ENCODE assay signal across 16 cellular contexts in the genomic region with DNA sequence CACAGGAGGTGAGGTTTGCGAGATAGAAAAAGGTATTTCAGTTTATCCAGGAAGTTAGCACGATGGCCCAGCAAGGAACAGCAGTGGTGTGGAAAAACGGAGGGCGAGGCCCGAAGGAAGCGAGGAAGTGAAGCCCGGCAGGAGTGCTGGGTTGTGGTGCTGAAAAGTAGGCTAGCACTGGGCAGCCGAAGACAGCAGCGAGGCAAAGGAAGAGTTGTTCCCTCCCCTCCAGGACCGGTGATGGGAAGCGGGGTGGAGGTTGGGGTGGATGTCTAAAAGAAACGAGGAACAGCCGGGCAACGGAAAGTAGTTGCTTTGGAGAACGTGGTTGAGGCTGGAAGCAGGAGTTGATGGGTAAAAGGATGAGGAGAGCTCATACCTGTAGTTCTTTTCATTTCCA. TPM values are rescaled to one million over a fixed set of nuclear protein-coding genes. Genes with fewer than 3 reads are reported as not detected.
DNase-seq lines count a peak whose midpoint lies in the region; ATAC-seq and TF ChIP-seq lines count a peak whose summit lies in the region.
"Had no signal": no experiment of that assay in that cellular context is flagged by ENCODE, and none has a peak within 500 bp of the region (broad histone marks: within the 10 kb centered on the region; RNA-seq: fewer than 3 reads in every experiment).

No MANE protein-coding gene starts in this region.

- no peaks in the 10 kb centered on the region for H3K9me3 ChIP-seq in naive thymus-derived CD4-positive, alpha-beta T cell (ENCODE audit: control insufficient read depth in 2 of 3, low read length in 3 of 3)
- H3K9me3 ChIP-seq in upper lobe of right lung (no peaks in the 10 kb centered on the region), SK-N-SH (no peaks in the 10 kb centered on the region)
- H3K9me3 ChIP-seq: psoas muscle, upper lobe of left lung had no signal

- H3K4me1 ChIP-seq in naive thymus-derived CD4-positive, alpha-beta T cell (ENCODE audit: control insufficient read depth in 2 of 2, insufficient read depth in 2 of 2, low read length in 2 of 2), result no peaks in the 10 kb centered on the region
- peaks cover 5% of the 10 kb centered on the region for H3K4me1 ChIP-seq in upper lobe of right lung
- peaks cover 3 to 11% of the 10 kb centered on the region in 2 experiments; a peak in 2 of 4 replicates for H3K4me1 ChIP-seq in SK-N-SH (ENCODE audit: control insufficient read depth in 1 of 2, insufficient read depth in 2 of 2, low read depth in 1 of 2, low read length in 1 of 2)
- H3K4me1 ChIP-seq: psoas muscle had no signal

- TF ChIP-seq EP300 in SK-N-SH (IDR thresholded peaks at IDR 0.05; ENCODE audit: borderline replicate concordance in 1 of 2, low read depth in 1 of 2, low read length in 1 of 2), result no peak

- CTCF ChIA-PET in activated naive CD4-positive, alpha-beta T cell treated with anti-CD3 and anti-CD28 coated beads, Interleukin-2, amount 10 ng/mL, durations not matched to agents 7 days and 5 days (lab: Charles Lee), result no interaction called here
- CTCF ChIA-PET in naive thymus-derived CD4-positive, alpha-beta T cell (lab: Charles Lee), result no interaction called here
- CTCF ChIA-PET in SK-N-SH (lab: Yijun Ruan, JAX), result interaction anchor here (1.2 kb wide), 1 partner anchor 102 kb away, joined by 3 read pairs; no protein-coding TSS in a partner anchor

- no peaks in the 10 kb centered on the region for H3K36me3 ChIP-seq in naive thymus-derived CD4-positive, alpha-beta T cell (ENCODE audit: control insufficient read depth in 2 of 3, insufficient read depth in 3 of 3, low read length in 3 of 3)
- no peaks in the 10 kb centered on the region for H3K36me3 ChIP-seq in upper lobe of right lung
- H3K36me3 ChIP-seq in SK-N-SH (replicated peaks in 1 of 2; ENCODE audit: control insufficient read depth in 1 of 2, insufficient read depth in 2 of 2, low read length in 1 of 2), result no peaks in the 10 kb centered on the region
- H3K36me3 ChIP-seq: BLaER1, upper lobe of left lung had no signal

- TF ChIP-seq CTCF in upper lobe of right lung (IDR thresholded peaks at IDR 0.05), result no peak
- no peak for TF ChIP-seq CTCF in SK-N-SH (IDR thresholded peaks at IDR 0.05)

- H3K4me1 Mint-ChIP-seq in activated naive CD4-positive, alpha-beta T cell treated with anti-CD3 and anti-CD28 coated beads, Interleukin-2, amount 10 ng/mL, durations not matched to agents 7 days and 5 days, result peaks cover 11% of the 10 kb centered on the region
- H3K4me1 Mint-ChIP-seq in naive thymus-derived CD4-positive, alpha-beta T cell, result peaks cover 2 to 22% (median 14%) of the 10 kb centered on the region in 7 donors

- ATAC-seq in naive thymus-derived CD4-positive, alpha-beta T cell, result no peak
- ATAC-seq in upper lobe of right lung, result no peak
- ATAC-seq: SK-N-SH treated with all-trans-retinoic acid at 6 μM for 48 hours had no signal

- POLR2A ChIA-PET in naive thymus-derived CD4-positive, alpha-beta T cell (lab: Charles Lee), result no interaction called here
- POLR2A ChIA-PET in SK-N-SH (lab: Yijun Ruan, JAX), result no interaction called here

- H3K27ac Mint-ChIP-seq in activated naive CD4-positive, alpha-beta T cell treated with anti-CD3 and anti-CD28 coated beads, Interleukin-2, amount 10 ng/mL, durations not matched to agents 7 days and 5 days, result no peak overlapping the region
- H3K27ac Mint-ChIP-seq in naive thymus-derived CD4-positive, alpha-beta T cell, result no peak overlapping the region

- H3K79me2 ChIP-seq in SK-N-SH (ENCODE audit: insufficient read depth), result no peaks in the 10 kb centered on the region

- H4K20me1 ChIP-seq in SK-N-SH (ENCODE audit: insufficient read depth), result no peaks in the 10 kb centered on the region
- H4K20me1 ChIP-seq: BLaER1 had no signal

- 92% methylated on average over 15 of the region's 15 CpGs for WGBS in SK-N-SH (ENCODE audit: low lambda C conversion rate)

- DNase-seq in activated naive CD4-positive, alpha-beta T cell treated with anti-CD3 and anti-CD28 coated beads, Interleukin-2, amount 10 ng/mL, durations not matched to agents 7 days and 5 days, result no peak
- DNase-seq in activated naive CD4-positive, alpha-beta T cell treated with anti-CD3 and anti-CD28 coated beads, Interleukin-2, amount 50 U/mL, for 16 hours, result no peak
- DNase-seq in naive thymus-derived CD4-positive, alpha-beta T cell, result no peak
- DNase-seq in upper lobe of right lung (no peak), SK-N-SH (no peak), NCI-H2029 (lab: John Stamatoyannopoulos, UW) (no peak)
- DNase-seq in stimulated activated CD4-positive, alpha-beta T cell treated with anti-CD3 and anti-CD28 coated beads, Interleukin-12 subunit alpha, Interleukin-12 subunit beta, amount 100 ng/mL, for 4 hours, result no peak
- DNase-seq: GDM1, left cardiac atrium, psoas muscle, upper lobe of left lung had no signal

- peaks cover 49% of the 10 kb centered on the region for H3K27me3 Mint-ChIP-seq in activated naive CD4-positive, alpha-beta T cell treated with anti-CD3 and anti-CD28 coated beads, Interleukin-2, amount 10 ng/mL, durations not matched to agents 7 days and 5 days
- peaks cover 51 to 70% (median 62%) of the 10 kb centered on the region in 5 donors for H3K27me3 Mint-ChIP-seq in naive thymus-derived CD4-positive, alpha-beta T cell

- H3K4me3 ChIP-seq in naive thymus-derived CD4-positive, alpha-beta T cell (ENCODE audit: low read length), result no peak overlapping the region
- H3K4me3 ChIP-seq in upper lobe of right lung (peak overlapping the region; percentile 56), SK-N-SH (ENCODE audit: low read depth in 2 of 2, low read length in 1 of 2) (no peak overlapping the region)

- no peak overlapping the region for H3K4me2 ChIP-seq in SK-N-SH

- H3F3A ChIP-seq in SK-N-SH (replicated peaks; ENCODE audit: insufficient read depth), result no peaks in the 10 kb centered on the region

- H2AFZ ChIP-seq in SK-N-SH (ENCODE audit: low read depth), result no peak overlapping the region

- peak overlapping the region; percentile 29 for H3K27ac ChIP-seq in cingulate gyrus (ENCODE audit: low read depth, low read length)
- H3K27ac ChIP-seq in naive thymus-derived CD4-positive, alpha-beta T cell (ENCODE audit: low read depth, low read length), result no peak overlapping the region
- no peak overlapping the region for H3K27ac ChIP-seq in upper lobe of right lung
- no peak overlapping the region for H3K27ac ChIP-seq in SK-N-SH (ENCODE audit: low read depth in 2 of 2, low read length in 1 of 2)
- H3K27ac ChIP-seq: BLaER1, HL-60, psoas muscle had no signal

- H3K9me2 ChIP-seq in SK-N-SH, result no peaks in the 10 kb centered on the region

- H3K4me3 Mint-ChIP-seq in activated naive CD4-positive, alpha-beta T cell treated with anti-CD3 and anti-CD28 coated beads, Interleukin-2, amount 10 ng/mL, durations not matched to agents 7 days and 5 days, result peak overlapping the region; percentile 19
- H3K4me3 Mint-ChIP-seq in naive thymus-derived CD4-positive, alpha-beta T cell, result peak overlapping the region; percentile 45 to 87 (median 78)

- H3K27me3 ChIP-seq in naive thymus-derived CD4-positive, alpha-beta T cell (ENCODE audit: control insufficient read depth in 2 of 2, insufficient read depth in 2 of 2, low read length in 2 of 2), result peaks cover 0 to 7% of the 10 kb centered on the region in 2 donors
- H3K27me3 ChIP-seq in upper lobe of right lung (peaks cover 7% of the 10 kb centered on the region), SK-N-SH (ENCODE audit: insufficient read depth) (0 out of 2 replicates have a peak, but pooled peaks cover 7% of the 10 kb centered on the region)

- no peaks in the 10 kb centered on the region for H3K9me3 Mint-ChIP-seq in activated naive CD4-positive, alpha-beta T cell treated with anti-CD3 and anti-CD28 coated beads, Interleukin-2, amount 10 ng/mL, durations not matched to agents 7 days and 5 days
- H3K9me3 Mint-ChIP-seq in naive thymus-derived CD4-positive, alpha-beta T cell, result peaks cover 0 to 6% (median 2%) of the 10 kb centered on the region in 11 donors

- intact Hi-C loops in naive thymus-derived CD4-positive, alpha-beta T cell (cut with micrococcal nuclease), result no loop called here
- intact Hi-C loops in upper lobe of right lung (cut with DNase I), result no loop called here

- TF ChIP-seq RAD21 in SK-N-SH (IDR thresholded peaks at IDR 0.05; ENCODE audit: low read length), result no peak

- H3K36me3 Mint-ChIP-seq in activated naive CD4-positive, alpha-beta T cell treated with anti-CD3 and anti-CD28 coated beads, Interleukin-2, amount 10 ng/mL, durations not matched to agents 7 days and 5 days, result no peaks in the 10 kb centered on the region
- peaks cover 0 to 6% (median 0%) of the 10 kb centered on the region in 5 donors for H3K36me3 Mint-ChIP-seq in naive thymus-derived CD4-positive, alpha-beta T cell

- no peak overlapping the region for H3K9ac ChIP-seq in SK-N-SH
- H3K9ac ChIP-seq: BLaER1 had no signal

TF ChIP-seq in SK-N-SH, 30 proteins besides CTCF, POLR2A, EP300 and RAD21 (continues in another document):
- no peak for TF ChIP-seq MXI1 (IDR thresholded peaks at IDR 0.05; ENCODE audit: low read depth, low read length)
- TF ChIP-seq MEF2A (IDR thresholded peaks at IDR 0.05; ENCODE audit: borderline replicate concordance, low read depth), result no peak
- TF ChIP-seq POLR2AphosphoS5 (IDR thresholded peaks at IDR 0.05; ENCODE audit: low read depth, low read length), result no peak
- TF ChIP-seq, protein P1, sequence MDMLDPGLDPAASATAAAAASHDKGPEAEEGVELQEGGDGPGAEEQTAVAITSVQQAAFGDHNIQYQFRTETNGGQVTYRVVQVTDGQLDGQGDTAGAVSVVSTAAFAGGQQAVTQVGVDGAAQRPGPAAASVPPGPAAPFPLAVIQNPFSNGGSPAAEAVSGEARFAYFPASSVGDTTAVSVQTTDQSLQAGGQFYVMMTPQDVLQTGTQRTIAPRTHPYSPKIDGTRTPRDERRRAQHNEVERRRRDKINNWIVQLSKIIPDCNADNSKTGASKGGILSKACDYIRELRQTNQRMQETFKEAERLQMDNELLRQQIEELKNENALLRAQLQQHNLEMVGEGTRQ (IDR thresholded peaks at IDR 0.05; ENCODE audit: borderline replicate concordance, low read depth, low read length), result no peak
- TF ChIP-seq YY1 (IDR thresholded peaks at IDR 0.05; ENCODE audit: low read depth), result no peak
- no peak for TF ChIP-seq ELF1 (IDR thresholded peaks at IDR 0.05)
- TF ChIP-seq RXRA (IDR thresholded peaks at IDR 0.05; ENCODE audit: borderline replicate concordance, low read depth), result no peak
- no peak for TF ChIP-seq TAF1 (IDR thresholded peaks at IDR 0.05; ENCODE audit: borderline replicate concordance, low read depth, low read length)

RNA-seq across cellular contexts. Expression of gene METTL24, which starts 1.4 kb away (rescaled TPM):
- under 1 TPM in 1 of 5 experiments, not detected in 4; 0.47 TPM for total RNA-seq in naive thymus-derived CD4-positive, alpha-beta T cell
- polyA plus RNA-seq in naive thymus-derived CD4-positive, alpha-beta T cell, result not detected
- total RNA-seq in upper lobe of right lung, result 3.7 TPM
- not detected in 2 replicates for polyA plus RNA-seq in SK-N-SH (2012; rRNA removed)
- polyA plus RNA-seq in SK-N-SH (2012; cell fraction: cytosol; rRNA removed), result not detected in 2 replicates
- polyA plus RNA-seq in SK-N-SH (2012; cell fraction: nucleus; rRNA removed), result not detected in 2 replicates
- total RNA-seq: fibroblast of villous mesenchyme, psoas muscle had no signal

RNA-seq across cellular contexts. Expression of gene DDO, which starts 58.6 kb away (rescaled TPM):
- under 1 TPM in 1 of 5 experiments, not detected in 4; 0.47 TPM for total RNA-seq in naive thymus-derived CD4-positive, alpha-beta T cell
- polyA plus RNA-seq in naive thymus-derived CD4-positive, alpha-beta T cell, result not detected
- 7.1 TPM for total RNA-seq in upper lobe of right lung
- polyA plus RNA-seq in SK-N-SH (2012; rRNA removed), result 0.79 and 1.3 TPM in 2 replicates
- polyA plus RNA-seq in SK-N-SH (2012; cell fraction: cytosol; rRNA removed), result 1.2 TPM in 2 replicates
- 0.46 and 1.2 TPM in 2 replicates for polyA plus RNA-seq in SK-N-SH (2012; cell fraction: nucleus; rRNA removed)
